Comparison of ENCODE assay signal across 8 cellular contexts in the genomic region with DNA sequence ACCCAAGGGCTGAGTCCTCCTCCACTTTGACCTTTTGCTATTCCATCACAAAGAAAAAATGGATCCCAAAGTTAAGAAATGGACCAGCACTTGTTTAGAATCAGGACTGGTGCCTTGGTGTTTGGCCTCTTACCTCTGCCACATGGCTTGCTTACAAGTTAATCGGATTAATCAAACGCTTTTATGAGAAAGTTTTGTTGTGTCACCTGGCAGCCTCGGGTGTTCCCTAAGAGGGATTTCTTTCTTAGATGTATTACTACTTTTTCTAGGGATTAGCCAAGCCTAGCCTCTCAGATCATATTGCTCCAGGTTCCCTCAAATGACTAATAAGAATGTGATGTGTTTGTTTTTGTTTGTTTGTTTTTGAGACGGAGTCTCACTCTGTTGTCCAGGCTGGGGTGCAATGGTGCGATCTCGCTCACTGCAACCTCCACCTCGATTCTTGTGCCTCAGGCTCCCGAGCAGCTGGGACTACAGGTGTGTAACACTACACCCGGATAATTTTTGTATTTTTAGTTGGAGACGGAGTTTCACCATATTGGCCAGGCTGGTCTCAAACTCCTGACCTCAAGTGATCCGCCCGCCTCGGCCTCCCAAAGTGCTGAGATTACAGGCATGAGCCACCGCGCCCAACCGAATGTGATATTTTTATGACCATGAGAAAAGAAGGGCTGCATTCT. TPM values are rescaled to one million over a fixed set of nuclear protein-coding genes. Genes with fewer than 3 reads are reported as not detected.
DNase-seq lines count a peak whose midpoint lies in the region; ATAC-seq and TF ChIP-seq lines count a peak whose summit lies in the region.

No MANE protein-coding gene starts in this region.

- intact Hi-C loops in Caco-2 (cut with micrococcal nuclease; ENCODE audit: unreplicated experiment) = loop anchor here (10.0 kb wide), 1 partner anchor 214 kb away; no protein-coding TSS in a partner anchor

- no peak overlapping the region for H2AK5ac ChIP-seq in neuronal stem cell (ENCODE audit: low read depth, low read length)

- H2AFZ ChIP-seq in neuronal stem cell (ENCODE audit: low read length) = peak overlapping the region; percentile 78

- H2BK15ac ChIP-seq in neuronal stem cell (ENCODE audit: low read length) = no peak overlapping the region

- no peak overlapping the region for H2BK120ac ChIP-seq in neuronal stem cell (ENCODE audit: low read depth, low read length)

- H2BK12ac ChIP-seq in neuronal stem cell (ENCODE audit: low read length) = no peak overlapping the region

- TF ChIP-seq CTCF in Caco-2 (IDR thresholded peaks at IDR 0.05; ENCODE audit: insufficient read depth in 1 of 2, low read depth in 1 of 2, low read length in 1 of 2, severe bottlenecking in 1 of 2, unreplicated experiment in 1 of 2) = no peak

- H3K36me3 ChIP-seq in Caco-2 (ENCODE audit: control insufficient read depth, insufficient read depth, low read length) = no peaks in the 10 kb centered on the region
- H3K36me3 ChIP-seq in NT2/D1 (ENCODE audit: insufficient read depth, insufficient read length, low read length) = peaks cover 15% of the 10 kb centered on the region
- no peaks in the 10 kb centered on the region for H3K36me3 ChIP-seq in endocrine pancreas (ENCODE audit: control insufficient read depth, insufficient read depth, low read length)
- H3K36me3 ChIP-seq in neuronal stem cell (replicated peaks in 1 of 2; ENCODE audit: control insufficient read depth in 2 of 2, insufficient read depth in 2 of 2, low read length in 2 of 2) = peaks cover 3 to 39% of the 10 kb centered on the region in 2 donors

- H3K18ac ChIP-seq in neuronal stem cell (ENCODE audit: low read length) = no peak overlapping the region

- no peak overlapping the region for H2BK5ac ChIP-seq in neuronal stem cell (ENCODE audit: low read length)

- H3K14ac ChIP-seq in neuronal stem cell (ENCODE audit: low read length) = no peak overlapping the region

- no peak overlapping the region for H4K91ac ChIP-seq in neuronal stem cell (ENCODE audit: low read depth, low read length, poor library complexity)

- BruUV-seq in Caco-2 (replicated peaks; lab: Mats Ljungman, UMichigan) = TSS peak; percentile 31

- peaks cover 26% of the 10 kb centered on the region for H3K36me3 Mint-ChIP-seq in Caco-2 (ENCODE audit: insufficient read depth, unreplicated experiment)

- no peaks in the 10 kb centered on the region for H3K9me3 ChIP-seq in Caco-2
- no peaks in the 10 kb centered on the region for H3K9me3 ChIP-seq in NT2/D1 (ENCODE audit: insufficient read depth, low read length)
- H3K9me3 ChIP-seq in endocrine pancreas (ENCODE audit: control insufficient read depth, low read length) = no peaks in the 10 kb centered on the region
- H3K9me3 ChIP-seq in neuronal stem cell (replicated peaks in 1 of 2; ENCODE audit: control insufficient read depth in 2 of 2, insufficient read depth in 1 of 2, low read depth in 1 of 2, low read length in 2 of 2) = no peaks in the 10 kb centered on the region

- peak overlapping the region; percentile 73 for H3K4me2 ChIP-seq in neuronal stem cell (ENCODE audit: insufficient read depth, low read length, poor library complexity, severe bottlenecking)

- ATAC-seq in HG02870 (IDR thresholded peaks at IDR 0.05; ENCODE audit: unreplicated experiment) (no peak), GM18858 (IDR thresholded peaks at IDR 0.05; ENCODE audit: unreplicated experiment) (no peak)

- no CpG with 5 or more reads among the region's 16 CpGs for WGBS in neuronal stem cell (ENCODE audit: extremely low coverage in 2 of 2, insufficient read length in 2 of 2, insufficient replicate concordance in 1 of 2), 2 donors

- peak overlapping the region; percentile 70 for H3K9ac ChIP-seq in NT2/D1 (ENCODE audit: insufficient read length, low read depth)
- peak overlapping the region; percentile 75 for H3K9ac ChIP-seq in endocrine pancreas (ENCODE audit: control insufficient read depth, insufficient read depth, low read length)
- H3K9ac ChIP-seq in neuronal stem cell (ENCODE audit: low read depth, low read length, poor library complexity) = no peak overlapping the region

- DNase-seq in Caco-2 (no peak), NT2/D1 (ENCODE audit: low read depth, low spot score) (no peak), neuronal stem cell (ENCODE audit: low spot score) (no peak), HK-2 (ENCODE audit: unreplicated experiment) (no peak), ecto neural progenitor cell (ENCODE audit: low spot score) (no peak)

- H3K27me3 ChIP-seq in Caco-2 (replicated peaks; ENCODE audit: control insufficient read depth, insufficient read depth, low read length) = no peaks in the 10 kb centered on the region
- no peaks in the 10 kb centered on the region for H3K27me3 ChIP-seq in NT2/D1 (ENCODE audit: insufficient read depth, insufficient read length)
- H3K27me3 ChIP-seq in endocrine pancreas (ENCODE audit: control insufficient read depth, insufficient read depth, low read length) = no peaks in the 10 kb centered on the region
- H3K27me3 ChIP-seq in neuronal stem cell (ENCODE audit: control insufficient read depth in 3 of 3, insufficient read depth in 3 of 3, low read depth in 1 of 3, low read length in 3 of 3) = no peaks in the 10 kb centered on the region

- H3K79me1 ChIP-seq in neuronal stem cell (ENCODE audit: low read depth, low read length) = no peaks in the 10 kb centered on the region

- H3K27me3 Mint-ChIP-seq in Caco-2 (ENCODE audit: insufficient read depth, unreplicated experiment) = peaks cover 2% of the 10 kb centered on the region

- no peak overlapping the region for H3K4ac ChIP-seq in neuronal stem cell (ENCODE audit: low read length)

- no peaks in the 10 kb centered on the region for H3K9me3 Mint-ChIP-seq in Caco-2 (ENCODE audit: unreplicated experiment)

- H3K4me3 Mint-ChIP-seq in Caco-2 (ENCODE audit: unreplicated experiment) = peak overlapping the region; percentile 89

- H3K27ac Mint-ChIP-seq in Caco-2 (ENCODE audit: unreplicated experiment) = peak overlapping the region; percentile 97

- H4K8ac ChIP-seq in neuronal stem cell (ENCODE audit: low read depth, low read length) = no peak overlapping the region

- CTCF ChIA-PET in Caco-2 (lab: Charles Lee) = interaction anchor here (1.4 kb wide), 1 partner anchor 197 kb away, joined by 5 read pairs; no protein-coding TSS in a partner anchor

- peaks cover 15% of the 10 kb centered on the region for H3K4me1 Mint-ChIP-seq in Caco-2 (ENCODE audit: low read depth, unreplicated experiment)

- no peak overlapping the region for H3K23ac ChIP-seq in neuronal stem cell (ENCODE audit: low read depth, low read length, poor library complexity)

- POLR2A ChIA-PET in Caco-2 (lab: Charles Lee) = interaction anchor here (1.1 kb wide), 1 partner anchor 14 kb away, joined by 3 read pairs; no protein-coding TSS in a partner anchor

- H3K4me1 ChIP-seq in Caco-2 = peaks cover 4% of the 10 kb centered on the region; the same call in 1 of the 2 replicates
- no peaks in the 10 kb centered on the region for H3K4me1 ChIP-seq in NT2/D1 (ENCODE audit: insufficient read depth, insufficient read length)
- H3K4me1 ChIP-seq in endocrine pancreas (ENCODE audit: control insufficient read depth, insufficient read depth, low read length) = peaks cover 5% of the 10 kb centered on the region
- H3K4me1 ChIP-seq in neuronal stem cell (ENCODE audit: control insufficient read depth in 2 of 2, insufficient read depth in 1 of 2, low read depth in 1 of 2, low read length in 2 of 2) = peaks cover 0 to 5% of the 10 kb centered on the region in 2 donors

- peak overlapping the region; percentile 65 for H3K4me3 ChIP-seq in Caco-2 (ENCODE audit: low read depth, low read length)
- H3K4me3 ChIP-seq in NT2/D1 (ENCODE audit: insufficient read length, low read depth) = peak overlapping the region; percentile 58
- peak overlapping the region; percentile 83 for H3K4me3 ChIP-seq in endocrine pancreas (ENCODE audit: control insufficient read depth, insufficient read depth, low read length)
- H3K4me3 ChIP-seq in neuronal stem cell (ENCODE audit: low read length in 2 of 2) = peak overlapping the region; percentile 88 to 89

- H3K27ac ChIP-seq in neuronal stem cell (replicated peaks; ENCODE audit: low read length) = peak overlapping the region; percentile 95

RNA-seq across cellular contexts. Expression of a gene that starts 0.9 kb away (rescaled TPM):
- 29.6 and 30.8 TPM in 2 replicates for total RNA-seq in Caco-2 (2022)
- polyA plus RNA-seq in neuronal stem cell (2013, experiment 1 of 2) = 47.8 TPM
- polyA plus RNA-seq in neuronal stem cell (2013, experiment 2 of 2) = 44.3 TPM

RNA-seq across cellular contexts. Expression of a gene that starts 39.0 kb away (rescaled TPM):
- 7.3 and 8.3 TPM in 2 replicates for total RNA-seq in Caco-2 (2022)
- polyA plus RNA-seq in neuronal stem cell (2013, experiment 1 of 2) = 0.04 TPM
- polyA plus RNA-seq in neuronal stem cell (2013, experiment 2 of 2) = 0.04 TPM

RNA-seq across cellular contexts. Expression of a gene that starts 57.7 kb away (rescaled TPM):
- 15.1 and 17.0 TPM in 2 replicates for total RNA-seq in Caco-2 (2022)
- polyA plus RNA-seq in neuronal stem cell (2013, experiment 1 of 2) = 18.0 TPM
- 16.9 TPM for polyA plus RNA-seq in neuronal stem cell (2013, experiment 2 of 2)
